1 cellular context compared by ENCODE assay signal in genomic region chr5:98308960-98309359, GRCh38.
TF ChIP-seq lines count a peak whose summit lies in the region.

No MANE protein-coding gene starts in this region.

TF ChIP-seq in IMR-90, 13 proteins besides CTCF, POLR2A, EP300 and RAD21 (continued from another document):
- peak; percentile 56; the same call in 1 of the 2 replicates for TF ChIP-seq FOS (IDR thresholded peaks at IDR 0.05; ENCODE audit: low read depth, low read length)
